ENCODE assay signal across 1 cellular context in the genomic region with DNA sequence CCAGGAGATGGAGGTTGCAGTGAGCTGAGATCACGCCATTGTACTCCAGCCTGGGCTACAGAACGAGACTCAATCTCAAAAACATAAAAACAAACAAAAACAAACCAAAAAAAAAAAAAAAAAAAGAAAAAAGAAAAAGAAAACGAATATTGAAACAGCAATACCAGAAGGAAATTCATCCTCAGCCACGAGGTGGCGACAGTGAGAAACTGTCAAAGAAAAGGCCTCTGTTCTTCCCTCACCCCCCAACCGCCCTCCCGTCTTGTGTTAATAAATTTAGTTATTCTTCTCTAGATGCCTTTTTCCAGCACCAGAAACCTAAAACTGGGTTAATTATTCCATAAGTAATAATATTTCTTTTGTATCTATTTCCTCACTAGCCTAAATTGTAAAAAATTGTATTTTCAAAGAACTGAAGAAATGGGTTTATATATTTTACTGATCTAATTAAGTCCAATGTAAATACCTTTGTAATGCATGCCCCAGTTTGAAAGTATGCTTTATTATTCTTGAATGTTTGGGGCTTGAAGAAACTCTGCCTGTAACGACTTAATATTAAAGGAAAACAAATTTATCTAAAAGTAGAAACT.
TF ChIP-seq lines count a peak whose summit lies in the region.

No MANE protein-coding gene starts in this region.

TF ChIP-seq in HCT116, 20 proteins besides CTCF, POLR2A, EP300 and RAD21 (continued from another document):
- TF ChIP-seq, protein P1, sequence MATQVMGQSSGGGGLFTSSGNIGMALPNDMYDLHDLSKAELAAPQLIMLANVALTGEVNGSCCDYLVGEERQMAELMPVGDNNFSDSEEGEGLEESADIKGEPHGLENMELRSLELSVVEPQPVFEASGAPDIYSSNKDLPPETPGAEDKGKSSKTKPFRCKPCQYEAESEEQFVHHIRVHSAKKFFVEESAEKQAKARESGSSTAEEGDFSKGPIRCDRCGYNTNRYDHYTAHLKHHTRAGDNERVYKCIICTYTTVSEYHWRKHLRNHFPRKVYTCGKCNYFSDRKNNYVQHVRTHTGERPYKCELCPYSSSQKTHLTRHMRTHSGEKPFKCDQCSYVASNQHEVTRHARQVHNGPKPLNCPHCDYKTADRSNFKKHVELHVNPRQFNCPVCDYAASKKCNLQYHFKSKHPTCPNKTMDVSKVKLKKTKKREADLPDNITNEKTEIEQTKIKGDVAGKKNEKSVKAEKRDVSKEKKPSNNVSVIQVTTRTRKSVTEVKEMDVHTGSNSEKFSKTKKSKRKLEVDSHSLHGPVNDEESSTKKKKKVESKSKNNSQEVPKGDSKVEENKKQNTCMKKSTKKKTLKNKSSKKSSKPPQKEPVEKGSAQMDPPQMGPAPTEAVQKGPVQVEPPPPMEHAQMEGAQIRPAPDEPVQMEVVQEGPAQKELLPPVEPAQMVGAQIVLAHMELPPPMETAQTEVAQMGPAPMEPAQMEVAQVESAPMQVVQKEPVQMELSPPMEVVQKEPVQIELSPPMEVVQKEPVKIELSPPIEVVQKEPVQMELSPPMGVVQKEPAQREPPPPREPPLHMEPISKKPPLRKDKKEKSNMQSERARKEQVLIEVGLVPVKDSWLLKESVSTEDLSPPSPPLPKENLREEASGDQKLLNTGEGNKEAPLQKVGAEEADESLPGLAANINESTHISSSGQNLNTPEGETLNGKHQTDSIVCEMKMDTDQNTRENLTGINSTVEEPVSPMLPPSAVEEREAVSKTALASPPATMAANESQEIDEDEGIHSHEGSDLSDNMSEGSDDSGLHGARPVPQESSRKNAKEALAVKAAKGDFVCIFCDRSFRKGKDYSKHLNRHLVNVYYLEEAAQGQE (IDR thresholded peaks at IDR 0.05; ENCODE audit: low read depth), result no peak
